Comparison of ENCODE assay signal across 9 cellular contexts in the genomic region with DNA sequence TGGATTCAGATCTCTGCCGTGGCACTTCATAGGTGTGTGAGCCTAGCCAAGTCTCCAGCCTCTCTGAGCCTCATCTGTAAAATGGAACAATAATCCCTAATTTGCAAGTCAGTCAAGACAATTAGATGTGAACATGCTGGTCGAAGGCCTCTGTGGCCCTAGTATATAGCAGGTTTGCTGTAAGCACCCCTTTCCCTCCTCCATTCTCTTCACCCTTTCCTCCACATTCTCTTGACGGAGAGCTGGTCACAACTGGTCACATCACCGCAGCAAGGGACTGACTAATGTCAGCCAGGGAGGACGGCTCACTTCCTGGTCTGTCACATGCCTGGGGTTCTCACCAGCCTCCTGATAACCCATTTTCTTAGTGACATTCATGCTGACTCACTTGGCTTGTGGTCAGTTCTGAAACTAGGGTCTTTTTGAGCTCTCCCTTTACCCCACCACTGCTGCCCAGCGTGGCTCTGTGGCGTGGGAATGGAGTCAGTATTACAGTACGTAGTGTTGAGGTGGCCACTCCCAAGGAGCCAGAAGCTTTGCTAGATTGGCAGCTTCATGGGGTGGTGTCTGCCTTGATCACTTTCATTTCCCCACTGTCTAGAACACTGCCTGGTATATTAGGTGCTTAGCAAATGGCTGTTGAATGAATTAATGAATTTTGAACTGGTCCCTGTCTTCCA. TPM values are rescaled to one million over a fixed set of nuclear protein-coding genes. Genes with fewer than 3 reads are reported as not detected.
DNase-seq lines count a peak whose midpoint lies in the region; ATAC-seq and TF ChIP-seq lines count a peak whose summit lies in the region.
"Had no signal": no experiment of that assay in that cellular context is flagged by ENCODE, and none has a peak within 500 bp of the region (broad histone marks: within the 10 kb centered on the region; RNA-seq: fewer than 3 reads in every experiment).

No MANE protein-coding gene starts in this region.

- H3K27me3 ChIP-seq in esophagus muscularis mucosa = no peaks in the 10 kb centered on the region
- H3K27me3 ChIP-seq in BE2C = no peaks in the 10 kb centered on the region

- DNase-seq in GM12865 (ENCODE audit: low read depth) (peak; percentile 83), NOMO-1 (lab: John Stamatoyannopoulos, UW; ENCODE audit: unreplicated experiment in 2 of 2) (peak; percentile 23 to 84), esophagus muscularis mucosa (ENCODE audit: extremely low spot score) (no peak), BE2C (no peak), NCI-H2029 (lab: John Stamatoyannopoulos, UW) (no peak), D341Med (ENCODE audit: low spot score) (no peak)
- DNase-seq in stimulated activated CD8-positive, alpha-beta memory T cell treated with anti-CD3 and anti-CD28 coated beads, Interleukin-15, amount 100 ng/mL, for 48 hours (ENCODE audit: low read depth in 2 of 2) = peak; percentile 19 to 24

- TF ChIP-seq POLR2A in esophagus muscularis mucosa (IDR thresholded peaks at IDR 0.05; ENCODE audit: low read depth) = no peak

- TF ChIP-seq EP300 in esophagus muscularis mucosa (IDR thresholded peaks at IDR 0.05) = no peak

- H3K4me1 ChIP-seq in esophagus muscularis mucosa = peaks cover 37 to 51% (median 44%) of the 10 kb centered on the region in 4 donors
- H3K4me1 ChIP-seq in BE2C = no peaks in the 10 kb centered on the region

- H3K9me3 ChIP-seq in esophagus muscularis mucosa (no peaks in the 10 kb centered on the region), BE2C (no peaks in the 10 kb centered on the region; the same call in 1 of the 2 replicates)

- TF ChIP-seq CTCF in GM12865 (IDR thresholded peaks at IDR 0.05; ENCODE audit: insufficient read depth, low read depth, low read length, missing control alignments) (no peak), esophagus muscularis mucosa (IDR thresholded peaks at IDR 0.05) (no peak), BE2C (IDR thresholded peaks at IDR 0.05; ENCODE audit: low read depth, low read length) (no peak)

- H3K36me3 ChIP-seq in esophagus muscularis mucosa (no peaks in the 10 kb centered on the region), BE2C (no peaks in the 10 kb centered on the region; the same call in 1 of the 2 replicates)

- intact Hi-C loops in esophagus muscularis mucosa (cut with DNase I) = no loop called here

- ATAC-seq in GM21717 (IDR thresholded peaks at IDR 0.05; ENCODE audit: unreplicated experiment) = peak; percentile 85

- H3K27ac ChIP-seq in esophagus muscularis mucosa (replicated peaks in 1 of 4) = peak overlapping the region in 3 of 4 donors; percentile 10 to 34 (median 11)
- H3K27ac ChIP-seq: KMS-11 had no signal

- no peak overlapping the region for H3K4me3 ChIP-seq in GM12865 (ENCODE audit: low read depth, low read length)
- H3K4me3 ChIP-seq in esophagus muscularis mucosa = no peak overlapping the region
- H3K4me3 ChIP-seq in BE2C (ENCODE audit: low read depth, low read length) = no peak overlapping the region

- 77% methylated on average over 8 of the region's 8 CpGs for WGBS in esophagus muscularis mucosa

RNA-seq across cellular contexts. Expression of gene ERGIC1, which starts 47.8 kb away (rescaled TPM):
- total RNA-seq in esophagus muscularis mucosa = 100 to 1,000 TPM; 105 to 161 (median 145) TPM
- 103 TPM for polyA plus RNA-seq in BE2C (2012; ENCODE audit: insufficient read depth, insufficient read length, low read depth)

Comparison
In these comparisons a context has a peak if more than half of its experiments do, and no peak if none do; other contexts are left out.
1. DNase-seq: peak in GM12865 (single experiment), NOMO-1 (2 of 2) and stimulated activated CD8-positive, alpha-beta memory T cell treated with anti-CD3 and anti-CD28 coated beads, Interleukin-15, amount 100 ng/mL, for 48 hours (2 of 2); none in esophagus muscularis mucosa (single experiment), BE2C (single experiment), NCI-H2029 (single experiment) and D341Med (single experiment).